ENCODE assay signal across 14 cellular contexts in genomic region chr6:141140905-141141304, GRCh38.
"Had no signal": no experiment of that assay in that cellular context is flagged by ENCODE, and none has a peak within 500 bp of the region (broad histone marks: within the 10 kb centered on the region; RNA-seq: fewer than 3 reads in every experiment).

No MANE protein-coding gene starts in this region.

- H3K36me3 ChIP-seq: lower lobe of right lung, sigmoid colon, upper lobe of right lung had no signal

- DNase-seq: activated CD4-positive, alpha-beta T cell treated with anti-CD3 and anti-CD28 coated beads, Interleukin-2, amount 50 U/mL, for 1 hour; activated effector memory CD4-positive, alpha-beta T cell treated with Interleukin-2 at 50 U/mL for 16 hours; amygdala; cerebellar nuclear complex; effector memory CD8-positive, alpha-beta T cell; erythroblast; immature natural killer cell; left cardiac atrium; lower lobe of right lung; sigmoid colon; stimulated activated CD4-positive, alpha-beta T cell treated with anti-CD3 and anti-CD28 coated beads, Interleukin-4, amount 100 ng/mL, for 1 hour; stimulated activated CD8-positive, alpha-beta memory T cell treated with anti-CD3 and anti-CD28 coated beads, Interleukin-4, amount 100 ng/mL, for 48 hours; testis; upper lobe of right lung had no signal

- H3K27me3 ChIP-seq: sigmoid colon, testis, upper lobe of right lung had no signal

- H3K9me3 ChIP-seq: lower lobe of right lung, sigmoid colon, testis, upper lobe of right lung had no signal

- H3K27ac ChIP-seq: lower lobe of right lung, sigmoid colon, testis, upper lobe of right lung had no signal

- H3K4me1 ChIP-seq: lower lobe of right lung, sigmoid colon, testis, upper lobe of right lung had no signal

- ATAC-seq: effector memory CD8-positive, alpha-beta T cell; left cardiac atrium; lower lobe of right lung; upper lobe of right lung had no signal

- H3K4me3 ChIP-seq: lower lobe of right lung, sigmoid colon, testis, upper lobe of right lung had no signal
